ENCODE assay signal across 1 cellular context in genomic region chr21:46253610-46254124, GRCh38.
TF ChIP-seq lines count a peak whose summit lies in the region.

No MANE protein-coding gene starts in this region.

TF ChIP-seq in K562, 482 proteins besides CTCF, POLR2A, EP300 and RAD21 (continued from another document and continues in another):
- TF ChIP-seq E2F6 (IDR thresholded peaks at IDR 0.05; ENCODE audit: borderline replicate concordance in 1 of 2, extremely low read depth in 1 of 2, insufficient read depth in 1 of 2, insufficient read length in 1 of 2, low read depth in 1 of 2, low read length in 1 of 2, poor library complexity in 1 of 2, severe bottlenecking in 1 of 2) (peak in 1 of 2 experiments; percentile 20), TFE3 (CRISPR knock-in tag; IDR thresholded peaks at IDR 0.05) (peak; percentile 9; the same call in 1 of the 2 replicates), CREB3L1 (IDR thresholded peaks at IDR 0.05; ENCODE audit: borderline replicate concordance, low read depth) (peak; percentile 84; the same call in 1 of the 2 replicates), E2F1 (CRISPR knock-in tag; IDR thresholded peaks at IDR 0.05) (0 out of 2 replicates have a peak, but pooled peaks have one; percentile 32), ZBTB17 (CRISPR knock-in tag; IDR thresholded peaks at IDR 0.05) (0 out of 2 replicates have a peak, but pooled peaks have one; percentile 43), STAT6 (CRISPR knock-in tag; IDR thresholded peaks at IDR 0.05) (0 out of 2 replicates have a peak, but pooled peaks have one; percentile 17), MAFK (IDR thresholded peaks at IDR 0.05; ENCODE audit: low read length) (no peak), DPF2 (IDR thresholded peaks at IDR 0.05) (0 out of 2 replicates have a peak, but pooled peaks have one; percentile 35), PKNOX1 (IDR thresholded peaks at IDR 0.05) (peak; percentile 77), MYNN (IDR thresholded peaks at IDR 0.05) (peak; percentile 81), MYNN (CRISPR knock-in tag; IDR thresholded peaks at IDR 0.05) (no peak), CHD2 (IDR thresholded peaks at IDR 0.05; ENCODE audit: low read depth, low read length) (peak; percentile 92), ARHGAP35 (IDR thresholded peaks at IDR 0.05; ENCODE audit: partially characterized antibody) (peak; percentile 72), THRAP3 (IDR thresholded peaks at IDR 0.05; ENCODE audit: borderline replicate concordance) (no peak), RBM25 (IDR thresholded peaks at IDR 0.05; ENCODE audit: low read depth, low read length, severe bottlenecking) (peak; percentile 40), HMBOX1 (IDR thresholded peaks at IDR 0.05) (peak; percentile 74), ZNF175 (CRISPR knock-in tag; IDR thresholded peaks at IDR 0.05; ENCODE audit: low read depth) (no peak), MYC (IDR thresholded peaks at IDR 0.05; ENCODE audit: low read depth, low read length) (peak; percentile 73; the same call in 1 of the 2 replicates), MYC (CRISPR knock-in tag; IDR thresholded peaks at IDR 0.05; ENCODE audit: borderline replicate concordance, low read depth) (no peak), FOXK2 (conservative IDR thresholded peaks at IDR 0.05 in 1 of 2, IDR thresholded peaks at IDR 0.05 in 1 of 2; ENCODE audit: low read depth in 2 of 2) (peak in 1 of 2 experiments; percentile 31; a peak in 2 of 4 replicates), HMGXB4 (CRISPR knock-in tag; IDR thresholded peaks at IDR 0.05) (no peak), ZNF444 (CRISPR knock-in tag; IDR thresholded peaks at IDR 0.05) (no peak), THAP12 (CRISPR knock-in tag; IDR thresholded peaks at IDR 0.05) (no peak), NR2C1 (IDR thresholded peaks at IDR 0.05) (peak; percentile 10; the same call in 1 of the 2 replicates), NR2C1 (tag; IDR thresholded peaks at IDR 0.05) (no peak), NKRF (IDR thresholded peaks at IDR 0.05; ENCODE audit: borderline replicate concordance) (0 out of 2 replicates have a peak, but pooled peaks have one; percentile 25), CEBPB (tag; IDR thresholded peaks at IDR 0.05) (peak; percentile 71), CBFB (CRISPR knock-in tag; IDR thresholded peaks at IDR 0.05) (no peak), BHLHE40 (IDR thresholded peaks at IDR 0.05; ENCODE audit: low read length) (peak; percentile 85), EP400 (IDR thresholded peaks at IDR 0.05) (peak; percentile 49), MAX (CRISPR knock-in tag; IDR thresholded peaks at IDR 0.05) (peak; percentile 78), NEUROD1 (IDR thresholded peaks at IDR 0.05; ENCODE audit: borderline replicate concordance, low read depth, low read length, partially characterized antibody) (peak; percentile 38), KHSRP (IDR thresholded peaks at IDR 0.05) (no peak), SMARCA4 (IDR thresholded peaks at IDR 0.05) (no peak), ATF7 (IDR thresholded peaks at IDR 0.05) (peak; percentile 38; the same call in 1 of the 2 replicates), L3MBTL2 (IDR thresholded peaks at IDR 0.05) (peak; percentile 80), TARDBP (IDR thresholded peaks at IDR 0.05) (no peak), ZHX1 (conservative IDR thresholded peaks at IDR 0.05; ENCODE audit: low read length) (0 out of 2 replicates have a peak, but pooled peaks have one; percentile 68)
